Comparison of ENCODE assay signal across 1 cellular context in genomic region chr16:15682105-15682570, GRCh38.
A peak's percentile ranks its signal among the peaks of the same experiment; 100 is the strongest.
TF ChIP-seq lines count a peak whose summit lies in the region.

No MANE protein-coding gene starts in this region.

TF ChIP-seq in HepG2, 621 proteins besides CTCF, POLR2A, EP300 and RAD21 (continued from another document and continues in another):
- TF ChIP-seq TFDP2 (CRISPR knock-in tag; IDR thresholded peaks at IDR 0.05) (no peak), ZNF232 (CRISPR knock-in tag; IDR thresholded peaks at IDR 0.05; ENCODE audit: borderline replicate concordance) (no peak), ZNF17 (CRISPR knock-in tag; IDR thresholded peaks at IDR 0.05) (no peak), MEIS1 (CRISPR knock-in tag; IDR thresholded peaks at IDR 0.05; ENCODE audit: borderline replicate concordance) (no peak), ZNF567 (CRISPR knock-in tag; IDR thresholded peaks at IDR 0.05; ENCODE audit: borderline replicate concordance) (no peak), ZNF891 (CRISPR knock-in tag; IDR thresholded peaks at IDR 0.05) (no peak), ZNF547 (CRISPR knock-in tag; IDR thresholded peaks at IDR 0.05) (no peak), SIN3B (IDR thresholded peaks at IDR 0.05; ENCODE audit: low read length) (no peak), HOMEZ (CRISPR knock-in tag; IDR thresholded peaks at IDR 0.05; ENCODE audit: low read depth) (peak; percentile 94), ZSCAN31 (CRISPR knock-in tag; IDR thresholded peaks at IDR 0.05; ENCODE audit: low read depth) (no peak), EZH2 (conservative IDR thresholded peaks at IDR 0.05; ENCODE audit: low read depth, low read length) (no peak), ZNF589 (CRISPR knock-in tag; conservative IDR thresholded peaks at IDR 0.05) (no peak), KAT8 (CRISPR knock-in tag; IDR thresholded peaks at IDR 0.05) (peak; percentile 54; the same call in 1 of the 2 replicates), TERF1 (CRISPR knock-in tag; IDR thresholded peaks at IDR 0.05) (no peak), ATF7-NPFF (CRISPR knock-in tag; IDR thresholded peaks at IDR 0.05; ENCODE audit: low read depth) (no peak), ZFP91 (CRISPR knock-in tag; IDR thresholded peaks at IDR 0.05; ENCODE audit: borderline replicate concordance) (no peak), ZXDC (CRISPR knock-in tag; IDR thresholded peaks at IDR 0.05) (no peak), HMGA1 (CRISPR knock-in tag; conservative IDR thresholded peaks at IDR 0.05) (no peak), ATF2 (CRISPR knock-in tag; IDR thresholded peaks at IDR 0.05) (peak; percentile 46; the same call in 1 of the 2 replicates), TEAD3 (CRISPR knock-in tag; optimal IDR thresholded peaks at IDR 0.05; ENCODE audit: borderline replicate concordance) (peak; percentile 34), ZNF747 (CRISPR knock-in tag; IDR thresholded peaks at IDR 0.05; ENCODE audit: borderline replicate concordance) (no peak), TBP (CRISPR knock-in tag; IDR thresholded peaks at IDR 0.05) (no peak), RFX3 (CRISPR knock-in tag; IDR thresholded peaks at IDR 0.05) (no peak), ZBTB2 (CRISPR knock-in tag; IDR thresholded peaks at IDR 0.05; ENCODE audit: low read depth) (no peak), ZFP82 (CRISPR knock-in tag; IDR thresholded peaks at IDR 0.05; ENCODE audit: borderline replicate concordance) (no peak), TOPORS (CRISPR knock-in tag; IDR thresholded peaks at IDR 0.05) (no peak), ZNF562 (CRISPR knock-in tag; IDR thresholded peaks at IDR 0.05; ENCODE audit: borderline replicate concordance) (no peak), ATRX (CRISPR knock-in tag; IDR thresholded peaks at IDR 0.05; ENCODE audit: borderline replicate concordance) (no peak), HNF4G (IDR thresholded peaks at IDR 0.05; ENCODE audit: borderline replicate concordance, low read depth, low read length) (no peak), HNF4G (CRISPR knock-in tag; IDR thresholded peaks at IDR 0.05; ENCODE audit: borderline replicate concordance, low read depth) (no peak), ZNF605 (CRISPR knock-in tag; IDR thresholded peaks at IDR 0.05) (0 out of 2 replicates have a peak, but pooled peaks have one; percentile 20), PREB (CRISPR knock-in tag; IDR thresholded peaks at IDR 0.05) (no peak), HBP1 (CRISPR knock-in tag; IDR thresholded peaks at IDR 0.05; ENCODE audit: low read depth) (no peak), ZSCAN22 (CRISPR knock-in tag; IDR thresholded peaks at IDR 0.05) (no peak), TBX2 (CRISPR knock-in tag; IDR thresholded peaks at IDR 0.05; ENCODE audit: borderline replicate concordance) (no peak), ZMYM3 (CRISPR knock-in tag; IDR thresholded peaks at IDR 0.05) (no peak), SNAI1 (CRISPR knock-in tag; IDR thresholded peaks at IDR 0.05; ENCODE audit: borderline replicate concordance) (no peak), ZNF496 (CRISPR knock-in tag; IDR thresholded peaks at IDR 0.05; ENCODE audit: insufficient replicate concordance) (no peak), ZNF263 (CRISPR knock-in tag; IDR thresholded peaks at IDR 0.05) (no peak), PLSCR1 (CRISPR knock-in tag; IDR thresholded peaks at IDR 0.05; ENCODE audit: borderline replicate concordance) (no peak), CERS6 (CRISPR knock-in tag; IDR thresholded peaks at IDR 0.05) (no peak), NFYB (CRISPR knock-in tag; IDR thresholded peaks at IDR 0.05) (no peak), ZNF550 (CRISPR knock-in tag; IDR thresholded peaks at IDR 0.05; ENCODE audit: borderline replicate concordance) (no peak), PRPF4 (IDR thresholded peaks at IDR 0.05; ENCODE audit: low read depth, low read length, poor library complexity, severe bottlenecking) (no peak), HMGXB4 (CRISPR knock-in tag; IDR thresholded peaks at IDR 0.05; ENCODE audit: borderline replicate concordance in 1 of 2, low read depth in 1 of 2) (peak in 1 of 2 experiments; percentile 83; a peak in 2 of 4 replicates), LCORL (IDR thresholded peaks at IDR 0.05) (no peak), LCORL (CRISPR knock-in tag; IDR thresholded peaks at IDR 0.05) (no peak)
